In the genomic region with DNA sequence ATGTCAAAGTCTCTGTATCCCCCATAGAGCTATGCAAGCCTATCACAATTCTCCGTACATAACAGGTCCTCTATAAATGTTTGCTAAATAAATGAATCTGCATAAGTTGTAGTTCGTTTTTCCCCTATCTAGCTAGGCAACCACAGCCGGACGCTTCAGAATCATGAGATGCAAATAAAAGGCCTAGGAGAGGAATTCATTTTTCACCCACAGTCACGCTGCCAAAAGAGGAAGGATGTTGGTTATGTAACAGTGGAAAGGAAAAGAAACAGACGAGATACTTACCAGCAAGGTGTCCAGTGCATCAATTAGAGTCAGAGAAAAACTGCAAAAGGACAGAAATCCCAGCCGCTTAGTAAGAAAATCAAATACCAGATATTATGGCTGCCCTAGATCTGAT, we compare ENCODE assay signal across 12 cellular contexts. TPM values are rescaled to one million over a fixed set of nuclear protein-coding genes. Genes with fewer than 3 reads are reported as not detected.
DNase-seq lines count a peak whose midpoint lies in the region; ATAC-seq, FAIRE-seq and TF ChIP-seq lines count a peak whose summit lies in the region.
"Had no signal": no experiment of that assay in that cellular context is flagged by ENCODE, and none has a peak within 500 bp of the region (broad histone marks: within the 10 kb centered on the region; RNA-seq: fewer than 3 reads in every experiment).

No MANE protein-coding gene starts in this region.

- no peak for TF ChIP-seq RAD21 in GM12878 (IDR thresholded peaks at IDR 0.05; ENCODE audit: insufficient read depth, low read depth, low read length)

- TF ChIP-seq POLR2A in NB4 (IDR thresholded peaks at IDR 0.05; ENCODE audit: extremely low read depth, insufficient read length) (no peak), GM12878 (IDR thresholded peaks at IDR 0.05; ENCODE audit: low read depth, low read length) (no peak)

- peak; percentile 66 for FAIRE-seq in GM12878 (lab: Jason Lieb, UNC)

- peaks cover 11% of the 10 kb centered on the region for H3K79me2 ChIP-seq in GM12878 (ENCODE audit: control insufficient read depth, insufficient read depth, low read length)

- peaks cover 0 to 8% of the 10 kb centered on the region in 2 experiments; a peak in 1 of 4 replicates for H3K36me3 ChIP-seq in GM12878 (ENCODE audit: control insufficient read depth in 2 of 2, insufficient read depth in 2 of 2, low read length in 1 of 2)
- H3K36me3 ChIP-seq: SJCRH30 had no signal

- no peaks in the 10 kb centered on the region for H3K9me3 Mint-ChIP-seq in activated T-cell treated with anti-CD3 and anti-CD28 coated beads, Interleukin-2, amount 50 U/mL, for 72 hours
- H3K9me3 Mint-ChIP-seq in activated T-cell treated with anti-CD3 and anti-CD28 coated beads, Interleukin-2, amount 50 U/mL, for 4 hours: no peaks in the 10 kb centered on the region
- H3K9me3 Mint-ChIP-seq in stimulated activated memory B cell treated with anti-CD40 and anti-IgM and Interleukin-4, amounts not matched to agents 10 μg/mL and 1 μg/mL and 100 μg/mL, for 72 hours: no peaks in the 10 kb centered on the region

- TF ChIP-seq EP300 in GM12878 (IDR thresholded peaks at IDR 0.05; ENCODE audit: borderline replicate concordance in 1 of 2, control insufficient read depth in 1 of 2, low read depth in 2 of 2, low read length in 2 of 2): 0 out of 4 replicates have a peak, but pooled peaks of 1 of the 2 experiments have one; percentile 15

- POLR2A ChIA-PET in GM12878 (lab: Charles Lee): interaction anchor here (0.5 to 0.6 kb wide), 2 partner anchors 16 to 471 kb away, joined by 3 read pairs; a partner anchor contains a TSS

- H3K9ac ChIP-seq in GM12878 (ENCODE audit: control insufficient read depth, insufficient read depth, low read length): peak overlapping the region; percentile 16

- peaks cover 13% of the 10 kb centered on the region for H3K4me1 ChIP-seq in GM12878 (ENCODE audit: control insufficient read depth, insufficient read depth, low read length)

- no peak overlapping the region for H3K4me3 ChIP-seq in NB4 (ENCODE audit: low read depth, low read length)
- H3K4me3 ChIP-seq in GM12878: no peak overlapping the region; the same call in 1 of the 2 replicates
- H3K4me3 ChIP-seq: psoas muscle, SJCRH30, suprapubic skin had no signal

- peak overlapping the region; percentile 65 for H3K4me2 ChIP-seq in GM12878 (ENCODE audit: control insufficient read depth, insufficient read depth)

- ATAC-seq in activated T-cell treated with anti-CD3 and anti-CD28 coated beads, Interleukin-2, amount 50 U/mL, for 72 hours (replicated peaks in 1 of 2): no peak
- no peak for ATAC-seq in activated T-cell treated with anti-CD3 and anti-CD28 coated beads, Interleukin-2, amount 50 U/mL, for 4 hours
- ATAC-seq in GM12878 (no peak), HG02798 (IDR thresholded peaks at IDR 0.05; ENCODE audit: poor library complexity, unreplicated experiment) (no peak)
- ATAC-seq in stimulated activated memory B cell treated with anti-CD40 and anti-IgM and Interleukin-4, amounts not matched to agents 10 μg/mL and 1 μg/mL and 100 μg/mL, for 72 hours: peak; percentile 84

- no TSS peak for BruUV-seq in GM12878 (replicated peaks; lab: Mats Ljungman, UMichigan)

- H3K4me1 Mint-ChIP-seq in activated T-cell treated with anti-CD3 and anti-CD28 coated beads, Interleukin-2, amount 50 U/mL, for 72 hours (ENCODE audit: low read depth): peaks cover 30% of the 10 kb centered on the region
- peaks cover 39% of the 10 kb centered on the region for H3K4me1 Mint-ChIP-seq in activated T-cell treated with anti-CD3 and anti-CD28 coated beads, Interleukin-2, amount 50 U/mL, for 4 hours (ENCODE audit: low read depth)
- peaks cover 51% of the 10 kb centered on the region for H3K4me1 Mint-ChIP-seq in stimulated activated memory B cell treated with anti-CD40 and anti-IgM and Interleukin-4, amounts not matched to agents 10 μg/mL and 1 μg/mL and 100 μg/mL, for 72 hours

- RAD21 ChIA-PET in GM12878 (lab: Charles Lee; ENCODE audit: unreplicated experiment): interaction anchor here (0.5 to 3.3 kb wide), 28 partner anchors 17 to 474 kb away, joined by 3 to 18 read pairs (median 5); a partner anchor contains a TSS

- DNase-seq in activated T-cell treated with anti-CD3 and anti-CD28 coated beads, Interleukin-2, amount 50 U/mL, for 72 hours: no peak
- DNase-seq in activated T-cell treated with anti-CD3 and anti-CD28 coated beads, Interleukin-2, amount 50 U/mL, for 4 hours: no peak
- DNase-seq in NB4 (ENCODE audit: low read depth) (peak; percentile 68), GM12878 (ENCODE audit: low read depth, low spot score) (peak; percentile 36), HT-29 (ENCODE audit: low spot score) (no peak), NCI-H226 (no peak)
- DNase-seq: psoas muscle; stimulated activated CD4-positive, alpha-beta T cell treated with anti-CD3 and anti-CD28 coated beads, Interleukin-4, amount 100 ng/mL, for 4 hours had no signal

- in situ Hi-C loops in GM12878 (cut with MboI): loop anchor here (5.0 to 10.0 kb wide), 2 partner anchors 123 to 300 kb away; no protein-coding TSS in a partner anchor

- H3K9me3 ChIP-seq in GM12878 (replicated peaks; ENCODE audit: control insufficient read depth, insufficient read depth, low read length): no peaks in the 10 kb centered on the region
- H3K9me3 ChIP-seq: psoas muscle, SJCRH30, suprapubic skin had no signal

- peak overlapping the region; percentile 56 for H3K27ac ChIP-seq in GM12878 (ENCODE audit: control insufficient read depth, insufficient read depth)
- H3K27ac ChIP-seq: psoas muscle, SJCRH30, suprapubic skin had no signal

- H3K4me3 Mint-ChIP-seq in activated T-cell treated with anti-CD3 and anti-CD28 coated beads, Interleukin-2, amount 50 U/mL, for 72 hours: no peak overlapping the region
- no peak overlapping the region for H3K4me3 Mint-ChIP-seq in activated T-cell treated with anti-CD3 and anti-CD28 coated beads, Interleukin-2, amount 50 U/mL, for 4 hours
- H3K4me3 Mint-ChIP-seq in stimulated activated memory B cell treated with anti-CD40 and anti-IgM and Interleukin-4, amounts not matched to agents 10 μg/mL and 1 μg/mL and 100 μg/mL, for 72 hours: peak overlapping the region; percentile 2

- H4K20me1 ChIP-seq in GM12878 (ENCODE audit: control insufficient read depth, insufficient read depth): no peaks in the 10 kb centered on the region

- TF ChIP-seq CTCF in NB4 (IDR thresholded peaks at IDR 0.05; ENCODE audit: low read depth, low read length): no peak
- TF ChIP-seq CTCF in GM12878 (IDR thresholded peaks at IDR 0.05 in 2 of 3, conservative IDR thresholded peaks at IDR 0.05 in 1 of 3; ENCODE audit: control insufficient read depth in 2 of 3, extremely low read depth in 1 of 3, insufficient read depth in 1 of 3, low read depth in 3 of 3, low read length in 3 of 3): no peak

- no peak overlapping the region for H2AFZ ChIP-seq in GM12878 (ENCODE audit: control insufficient read depth, low read depth, low read length)

- H3K27ac Mint-ChIP-seq in activated T-cell treated with anti-CD3 and anti-CD28 coated beads, Interleukin-2, amount 50 U/mL, for 72 hours: peak overlapping the region; percentile 84
- peak overlapping the region; percentile 67 for H3K27ac Mint-ChIP-seq in stimulated activated memory B cell treated with anti-CD40 and anti-IgM and Interleukin-4, amounts not matched to agents 10 μg/mL and 1 μg/mL and 100 μg/mL, for 72 hours

- WGBS in GM12878 (ENCODE audit: insufficient coverage, insufficient replicate concordance, low lambda C conversion rate, missing lambda C conversion rate): 4% methylated on average over 7 of the region's 7 CpGs

- SMC1A ChIA-PET in GM12878 (lab: Charles Lee; ENCODE audit: uncharacterized antibody, unreplicated experiment): interaction anchor here (0.7 to 2.2 kb wide), 21 partner anchors 22 to 313 kb away, joined by 3 to 18 read pairs (median 4); a partner anchor contains a TSS

- CTCF ChIA-PET in GM12878 (lab: Yijun Ruan, JAX): interaction anchor here (0.5 to 5.7 kb wide), 51 partner anchors 10 to 739 kb away, joined by 3 to 98 read pairs (median 4); a partner anchor contains a TSS

- H3K36me3 Mint-ChIP-seq in activated T-cell treated with anti-CD3 and anti-CD28 coated beads, Interleukin-2, amount 50 U/mL, for 72 hours (ENCODE audit: insufficient read depth in 2 of 2): peaks cover 3 to 13% of the 10 kb centered on the region in 2 donors
- peaks cover 17% of the 10 kb centered on the region for H3K36me3 Mint-ChIP-seq in activated T-cell treated with anti-CD3 and anti-CD28 coated beads, Interleukin-2, amount 50 U/mL, for 4 hours (ENCODE audit: insufficient read depth)
- H3K36me3 Mint-ChIP-seq in stimulated activated memory B cell treated with anti-CD40 and anti-IgM and Interleukin-4, amounts not matched to agents 10 μg/mL and 1 μg/mL and 100 μg/mL, for 72 hours: peaks cover 36% of the 10 kb centered on the region

- no peaks in the 10 kb centered on the region for H3K27me3 Mint-ChIP-seq in activated T-cell treated with anti-CD3 and anti-CD28 coated beads, Interleukin-2, amount 50 U/mL, for 72 hours (ENCODE audit: low read depth)
- H3K27me3 Mint-ChIP-seq in activated T-cell treated with anti-CD3 and anti-CD28 coated beads, Interleukin-2, amount 50 U/mL, for 4 hours (ENCODE audit: low read depth): no peaks in the 10 kb centered on the region
- H3K27me3 Mint-ChIP-seq in stimulated activated memory B cell treated with anti-CD40 and anti-IgM and Interleukin-4, amounts not matched to agents 10 μg/mL and 1 μg/mL and 100 μg/mL, for 72 hours: no peaks in the 10 kb centered on the region

- intact Hi-C loops in GM12878 (cut with micrococcal nuclease; ENCODE audit: unreplicated experiment): loop anchor here (1.0 to 10.0 kb wide), 4 partner anchors 64 to 300 kb away; no protein-coding TSS in a partner anchor

- H3K27me3 ChIP-seq in GM12878 (replicated peaks in 1 of 2; ENCODE audit: control insufficient read depth in 2 of 2, insufficient read depth in 2 of 2, low read length in 1 of 2): no peaks in the 10 kb centered on the region
- H3K27me3 ChIP-seq: SJCRH30, suprapubic skin had no signal

RNA-seq across cellular contexts. Expression of a gene that starts 2.4 kb away (rescaled TPM):
- total RNA-seq in activated T-cell treated with anti-CD3 and anti-CD28 coated beads, Interleukin-2, amount 50 U/mL, for 72 hours: 10 to 100 TPM; 33.5 to 35.8 TPM
- total RNA-seq in activated T-cell treated with anti-CD3 and anti-CD28 coated beads, Interleukin-2, amount 50 U/mL, for 4 hours: 10 to 100 TPM; 14.0 to 16.9 (median 16.7) TPM
- total RNA-seq in GM12878 (2013; cell fraction: nucleolus; rRNA removed): 13.9 and 14.7 TPM in 2 replicates
- total RNA-seq in GM12878 (2014; rRNA removed): 24.8 and 27.1 TPM in 2 replicates
- 14.5 and 14.7 TPM in 2 replicates for total RNA-seq in GM12878 (2014; rRNA removed; fragmentation: Illumina TruSeq; extraction: Trizol)
- 16.6 and 18.0 TPM in 2 replicates for total RNA-seq in GM12878 (2021)
- 9.9 TPM for polyA plus RNA-seq in GM12878 (2011; ENCODE audit: low read depth)
- 7.6 and 13.4 TPM in 2 replicates for polyA plus RNA-seq in GM12878 (2011; rRNA removed)
- 13.5 and 16.2 TPM in 2 replicates for polyA plus RNA-seq in GM12878 (2011; cell fraction: cytosol; rRNA removed)
- 17.6 and 21.0 TPM in 2 replicates for polyA plus RNA-seq in GM12878 (2011; cell fraction: nucleus; rRNA removed)
- polyA plus RNA-seq in GM12878 (2012): 19.8 and 20.1 TPM in 2 replicates
- polyA plus RNA-seq in GM12878 (2014; fragmentation: Illumina TruSeq; extraction: Trizol): 13.3 and 15.1 TPM in 2 replicates
- polyA plus RNA-seq in GM12878 (2014; fragmentation: Nextera tagmentation; extraction: Ambion mirVana): 10 to 100 TPM in 1 of 2 experiments, 1 to 10 TPM in 1; 9.9 to 11.4 TPM
- 11.5 and 12.4 TPM in 2 replicates for polyA plus RNA-seq in GM12878 (2014; rRNA removed)
- polyA plus RNA-seq in GM12878 (2016; fragmentation: Nextera tagmentation; extraction: Ambion mirVana): 10 to 100 TPM; 24.3 TPM
- 9.6 and 10.4 TPM in 2 replicates for polyA minus RNA-seq in GM12878 (2011; rRNA and poly(A)+ RNA removed)
- polyA minus RNA-seq in GM12878 (2011; cell fraction: cytosol; rRNA and poly(A)+ RNA removed): 3.4 and 4.5 TPM in 2 replicates
- 3.5 and 3.7 TPM in 2 replicates for polyA minus RNA-seq in GM12878 (2011; cell fraction: nucleus; rRNA and poly(A)+ RNA removed)
- total RNA-seq in HT-29 (2014; rRNA removed; shearing (Covaris generic)): 32.0 and 38.0 TPM in 2 replicates

RNA-seq across cellular contexts. Expression of a gene that starts 27.2 kb away (rescaled TPM):
- total RNA-seq in activated T-cell treated with anti-CD3 and anti-CD28 coated beads, Interleukin-2, amount 50 U/mL, for 72 hours: 1 to 10 TPM; 1.1 to 1.7 TPM
- 1 to 10 TPM; 1.1 to 1.4 (median 1.2) TPM for total RNA-seq in activated T-cell treated with anti-CD3 and anti-CD28 coated beads, Interleukin-2, amount 50 U/mL, for 4 hours
- not detected in 2 replicates for total RNA-seq in GM12878 (2013; cell fraction: nucleolus; rRNA removed)
- total RNA-seq in GM12878 (2014; rRNA removed) (0.27 and 0.73 TPM in 2 replicates), GM12878 (2014; rRNA removed; fragmentation: Illumina TruSeq; extraction: Trizol) (0.22 and 0.32 TPM in 2 replicates), GM12878 (2021) (0.38 TPM in 1 of 2 replicates, not detected in the other)
- 1.0 TPM for polyA plus RNA-seq in GM12878 (2011; ENCODE audit: low read depth)
- polyA plus RNA-seq in GM12878 (2011; rRNA removed) (0.61 and 0.67 TPM in 2 replicates), GM12878 (2014; fragmentation: Illumina TruSeq; extraction: Trizol) (0.12 and 0.14 TPM in 2 replicates), GM12878 (2014; fragmentation: Nextera tagmentation; extraction: Ambion mirVana) (under 1 TPM; 0.27 to 0.31 TPM), GM12878 (2014; rRNA removed) (0.41 and 0.78 TPM in 2 replicates), GM12878 (2016; fragmentation: Nextera tagmentation; extraction: Ambion mirVana) (not detected)
- polyA plus RNA-seq in GM12878 (2011; cell fraction: cytosol; rRNA removed): 0.94 and 1.1 TPM in 2 replicates
- 0.42 and 0.81 TPM in 2 replicates for polyA plus RNA-seq in GM12878 (2011; cell fraction: nucleus; rRNA removed)
- 1.2 and 2.0 TPM in 2 replicates for polyA plus RNA-seq in GM12878 (2012)
- 0.59 and 1.2 TPM in 2 replicates for polyA minus RNA-seq in GM12878 (2011; rRNA and poly(A)+ RNA removed)
- not detected in 2 replicates for polyA minus RNA-seq in GM12878 (2011; cell fraction: cytosol; rRNA and poly(A)+ RNA removed)
- polyA minus RNA-seq in GM12878 (2011; cell fraction: nucleus; rRNA and poly(A)+ RNA removed): 0.29 and 0.36 TPM in 2 replicates
- total RNA-seq in HT-29 (2014; rRNA removed; shearing (Covaris generic)): 117 and 130 TPM in 2 replicates

RNA-seq across cellular contexts. Expression of a gene that starts 52.1 kb away (rescaled TPM):
- 10 to 100 TPM; 72.8 to 78.6 TPM for total RNA-seq in activated T-cell treated with anti-CD3 and anti-CD28 coated beads, Interleukin-2, amount 50 U/mL, for 72 hours
- 10 to 100 TPM; 46.2 to 49.7 (median 47.2) TPM for total RNA-seq in activated T-cell treated with anti-CD3 and anti-CD28 coated beads, Interleukin-2, amount 50 U/mL, for 4 hours
- 74.4 and 78.9 TPM in 2 replicates for total RNA-seq in GM12878 (2013; cell fraction: nucleolus; rRNA removed)
- total RNA-seq in GM12878 (2014; rRNA removed): 25.2 and 28.2 TPM in 2 replicates
- 22.7 and 23.6 TPM in 2 replicates for total RNA-seq in GM12878 (2014; rRNA removed; fragmentation: Illumina TruSeq; extraction: Trizol)
- 44.8 and 45.5 TPM in 2 replicates for total RNA-seq in GM12878 (2021)
- 27.3 TPM for polyA plus RNA-seq in GM12878 (2011; ENCODE audit: low read depth)
- 39.8 and 52.2 TPM in 2 replicates for polyA plus RNA-seq in GM12878 (2011; rRNA removed)
- polyA plus RNA-seq in GM12878 (2011; cell fraction: cytosol; rRNA removed): 52.3 and 60.4 TPM in 2 replicates
- polyA plus RNA-seq in GM12878 (2011; cell fraction: nucleus; rRNA removed): 154 and 188 TPM in 2 replicates
- 32.3 and 38.9 TPM in 2 replicates for polyA plus RNA-seq in GM12878 (2012)
- polyA plus RNA-seq in GM12878 (2014; fragmentation: Illumina TruSeq; extraction: Trizol): 30.7 and 36.8 TPM in 2 replicates
- 1 to 10 TPM; 1.1 to 2.2 TPM for polyA plus RNA-seq in GM12878 (2014; fragmentation: Nextera tagmentation; extraction: Ambion mirVana)
- polyA plus RNA-seq in GM12878 (2014; rRNA removed): 51.9 and 53.3 TPM in 2 replicates
- 10 to 100 TPM; 60.7 to 61.7 TPM for polyA plus RNA-seq in GM12878 (2016; fragmentation: Nextera tagmentation; extraction: Ambion mirVana)
- polyA minus RNA-seq in GM12878 (2011; rRNA and poly(A)+ RNA removed): 64.4 and 69.6 TPM in 2 replicates
- polyA minus RNA-seq in GM12878 (2011; cell fraction: cytosol; rRNA and poly(A)+ RNA removed): 19.1 and 24.0 TPM in 2 replicates
- polyA minus RNA-seq in GM12878 (2011; cell fraction: nucleus; rRNA and poly(A)+ RNA removed): 34.4 and 35.1 TPM in 2 replicates
- 54.6 and 57.2 TPM in 2 replicates for total RNA-seq in HT-29 (2014; rRNA removed; shearing (Covaris generic))

Comparison
In these comparisons a context has a peak if more than half of its experiments do, and no peak if none do; other contexts are left out.
1. DNase-seq: peak in NB4 (single experiment) and GM12878 (single experiment); none in activated T-cell treated with anti-CD3 and anti-CD28 coated beads, Interleukin-2, amount 50 U/mL, for 72 hours (0 of 2), activated T-cell treated with anti-CD3 and anti-CD28 coated beads, Interleukin-2, amount 50 U/mL, for 4 hours (single experiment), HT-29 (single experiment) and NCI-H226 (single experiment).
2. RNA of a gene that starts 27.2 kb away (total RNA-seq): 117 to 130 TPM in HT-29; 1.1 to 1.7 TPM in activated T-cell treated with anti-CD3 and anti-CD28 coated beads, Interleukin-2, amount 50 U/mL, for 72 hours, 1.1 to 1.4 TPM in activated T-cell treated with anti-CD3 and anti-CD28 coated beads, Interleukin-2, amount 50 U/mL, for 4 hours and 0.22 to 0.73 TPM in GM12878; every median in the first group is over 10 times any median in the second.